In the genomic region with DNA sequence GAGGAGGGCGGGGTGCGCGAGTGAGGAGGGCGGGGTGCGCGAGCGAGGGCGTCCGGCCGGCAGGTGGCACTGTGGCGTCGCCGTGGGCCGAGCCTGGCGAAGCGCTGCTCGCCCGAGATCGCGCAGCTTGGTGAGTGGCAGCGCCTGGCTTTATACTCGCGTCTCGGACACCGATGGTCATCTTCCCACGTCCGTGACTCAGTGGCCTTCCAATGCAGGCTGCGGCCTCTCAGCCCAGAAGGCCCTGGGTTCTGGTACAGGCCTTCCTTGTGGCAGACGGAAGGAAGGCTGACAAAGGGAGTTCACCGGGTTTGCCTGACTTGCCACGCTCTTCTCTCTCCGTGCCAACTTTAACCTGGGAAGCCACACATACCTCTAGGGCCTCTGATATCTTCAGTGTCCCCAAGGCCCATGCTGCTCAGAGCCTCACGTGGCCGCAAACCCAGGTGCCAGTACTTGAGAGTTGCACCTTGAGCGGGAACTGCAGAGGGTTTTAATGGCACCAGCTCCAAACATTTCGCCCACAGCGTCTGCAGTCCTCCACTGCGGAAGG, we compare ENCODE assay signal across 8 cellular contexts.
DNase-seq lines count a peak whose midpoint lies in the region; ATAC-seq and TF ChIP-seq lines count a peak whose summit lies in the region.

No MANE protein-coding gene starts in this region.

- H3K36me3 ChIP-seq in ES-I3 (ENCODE audit: insufficient read depth, low read length): no peaks in the 10 kb centered on the region
- H3K36me3 ChIP-seq in KMS-11 (ENCODE audit: insufficient read depth): no peaks in the 10 kb centered on the region
- H3K36me3 ChIP-seq in kidney epithelial cell (ENCODE audit: control insufficient read depth, insufficient read depth, low read length): no peaks in the 10 kb centered on the region

- H3K4me3 ChIP-seq in KMS-11 (IDR thresholded peaks at IDR 0.05; ENCODE audit: insufficient read depth, low read depth, low read length): no peak overlapping the region
- peak overlapping the region; percentile 49 for H3K4me3 ChIP-seq in kidney epithelial cell (ENCODE audit: low read depth, low read length)

- peak overlapping the region; percentile 47; the same call in 1 of the 2 replicates for H3K27ac ChIP-seq in KMS-11

- peak overlapping the region; percentile 94 for H3K4me2 ChIP-seq in KMS-11

- H3K79me2 ChIP-seq in KMS-11 (ENCODE audit: insufficient read depth, low read depth): no peaks in the 10 kb centered on the region

- peak overlapping the region; percentile 48 for H3K9ac ChIP-seq in ES-I3 (ENCODE audit: low read depth, low read length)
- peak overlapping the region; percentile 41; the same call in 1 of the 2 replicates for H3K9ac ChIP-seq in KMS-11

- no peak overlapping the region for H3K27ac Mint-ChIP-seq in central memory CD8-positive, alpha-beta T cell (ENCODE audit: low read depth)

- H3K4me1 ChIP-seq in ES-I3 (ENCODE audit: insufficient read depth, low read length): 0 out of 2 replicates have a peak, but pooled peaks cover 4% of the 10 kb centered on the region
- peaks cover 9% of the 10 kb centered on the region for H3K4me1 ChIP-seq in KMS-11 (ENCODE audit: low read depth, poor library complexity, severe bottlenecking)

- peaks cover 3% of the 10 kb centered on the region for H3K36me3 Mint-ChIP-seq in central memory CD8-positive, alpha-beta T cell (ENCODE audit: insufficient read depth)

- peak; percentile 93 for ATAC-seq in GM21723 (IDR thresholded peaks at IDR 0.05; ENCODE audit: unreplicated experiment)
- ATAC-seq in activated CD4-positive, CD25-positive, alpha-beta regulatory T cell treated with anti-CD3 and anti-CD28 coated beads, Interleukin-2, amount 50 U/mL, for 24 hours: peak; percentile 88
- ATAC-seq in central memory CD8-positive, alpha-beta T cell (replicated peaks; ENCODE audit: extremely low read depth, poor library complexity, severe bottlenecking): peak; percentile 89

- H3K4me1 Mint-ChIP-seq in central memory CD8-positive, alpha-beta T cell: no peaks in the 10 kb centered on the region

- H4K20me1 ChIP-seq in KMS-11 (ENCODE audit: insufficient read depth): no peaks in the 10 kb centered on the region

- DNase-seq in central memory CD8-positive, alpha-beta T cell (ENCODE audit: low spot score in 2 of 2): peak; percentile 81 to 91
- DNase-seq in kidney epithelial cell (ENCODE audit: low read depth): no peak
- DNase-seq in stimulated activated CD4-positive, alpha-beta T cell treated with anti-CD3 and anti-CD28 coated beads, Interleukin-15, amount 100 ng/mL, for 24 hours: peak; percentile 88
- no peak for DNase-seq in NCI-H1694 treated with DMSO at 0.1 percent for 48 hours (lab: John Stamatoyannopoulos, UW)

- H3K9me3 Mint-ChIP-seq in central memory CD8-positive, alpha-beta T cell: no peaks in the 10 kb centered on the region

- TF ChIP-seq CTCF in KMS-11 (conservative IDR thresholded peaks at IDR 0.05; ENCODE audit: low read depth, low read length): peak; percentile 28; the same call in 1 of the 2 replicates
- peak; percentile 23 for TF ChIP-seq CTCF in kidney epithelial cell (IDR thresholded peaks at IDR 0.05; ENCODE audit: insufficient read depth, low read length, poor library complexity, severe bottlenecking)

- H3K27me3 Mint-ChIP-seq in central memory CD8-positive, alpha-beta T cell: peaks cover 3% of the 10 kb centered on the region

- peak overlapping the region; percentile 95 for H2AFZ ChIP-seq in KMS-11 (ENCODE audit: low read depth)

- no peaks in the 10 kb centered on the region for H3K27me3 ChIP-seq in KMS-11 (ENCODE audit: insufficient read depth, low read depth)
- H3K27me3 ChIP-seq in kidney epithelial cell (ENCODE audit: control insufficient read depth, insufficient read depth, low read length): no peaks in the 10 kb centered on the region

- H3K9me3 ChIP-seq in ES-I3 (ENCODE audit: control insufficient read depth, insufficient read depth, low read length): no peaks in the 10 kb centered on the region

- peak overlapping the region; percentile 70 for H3K4me3 Mint-ChIP-seq in central memory CD8-positive, alpha-beta T cell

Comparison
In these comparisons a context has a peak if more than half of its experiments do, and no peak if none do; other contexts are left out.
1. DNase-seq: peak in central memory CD8-positive, alpha-beta T cell (2 of 2) and stimulated activated CD4-positive, alpha-beta T cell treated with anti-CD3 and anti-CD28 coated beads, Interleukin-15, amount 100 ng/mL, for 24 hours (single experiment); none in kidney epithelial cell (single experiment) and NCI-H1694 treated with DMSO at 0.1 percent for 48 hours (single experiment).
2. Peak in every context shown above with its lines, with median percentiles within 50 percentile points of each other: ATAC-seq.